13 cellular contexts compared by ENCODE assay signal in the genomic region with DNA sequence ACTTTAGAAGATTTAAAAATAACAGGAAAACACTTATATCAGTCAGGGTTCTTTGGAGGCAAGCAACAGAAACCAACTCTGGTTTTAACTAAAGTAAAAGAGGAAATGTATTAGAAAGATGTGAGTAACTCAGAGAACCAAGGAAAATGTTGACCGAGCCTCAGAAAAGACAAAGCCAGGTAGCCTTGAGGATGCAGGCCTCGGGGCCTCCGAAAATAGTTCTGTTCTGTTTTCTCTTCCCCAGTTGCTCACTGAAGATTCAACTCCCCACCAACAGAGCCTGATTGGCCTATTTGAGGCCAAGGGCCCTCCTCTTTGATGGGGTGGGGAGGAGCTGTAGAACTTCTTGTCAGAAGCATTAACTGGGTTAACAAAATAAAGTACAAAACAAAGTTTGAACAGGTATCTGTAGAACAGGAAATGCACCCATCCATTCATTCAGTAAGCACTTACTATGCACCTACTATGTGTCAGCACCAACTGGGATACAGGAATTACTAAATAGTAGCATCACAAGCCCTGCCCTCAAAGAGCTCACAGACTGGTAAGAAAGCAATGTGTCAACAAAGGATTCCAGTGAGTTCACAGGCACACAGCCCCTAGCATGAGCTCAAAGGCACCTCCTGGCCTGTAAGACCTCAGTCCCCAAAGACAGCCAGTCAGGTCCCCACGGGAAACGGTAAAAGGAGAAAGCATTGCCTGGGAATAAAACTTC. TPM values are rescaled to one million over a fixed set of nuclear protein-coding genes. Genes with fewer than 3 reads are reported as not detected.
A peak's percentile ranks its signal among the peaks of the same experiment; 100 is the strongest.
DNase-seq lines count a peak whose midpoint lies in the region; ATAC-seq, FAIRE-seq and TF ChIP-seq lines count a peak whose summit lies in the region.
"Had no signal": no experiment of that assay in that cellular context is flagged by ENCODE, and none has a peak within 500 bp of the region (broad histone marks: within the 10 kb centered on the region; RNA-seq: fewer than 3 reads in every experiment).

No MANE protein-coding gene starts in this region.

- CTCF ChIA-PET in GM12878 (lab: Yijun Ruan, JAX) = interaction anchor here (0.8 to 3.1 kb wide), 3 partner anchors 11 to 51 kb away, joined by 3 to 13 read pairs (median 7); no protein-coding TSS in a partner anchor
- CTCF ChIA-PET in naive thymus-derived CD4-positive, alpha-beta T cell (lab: Charles Lee) = no interaction called here

- POLR2A ChIA-PET in GM12878 (lab: Charles Lee) = no interaction called here
- POLR2A ChIA-PET in naive thymus-derived CD4-positive, alpha-beta T cell (lab: Charles Lee) = no interaction called here

- H3K27ac ChIP-seq in GM12878 (ENCODE audit: control insufficient read depth, insufficient read depth) = peak overlapping the region; percentile 68
- no peak overlapping the region for H3K27ac ChIP-seq in naive thymus-derived CD4-positive, alpha-beta T cell (ENCODE audit: low read depth, low read length)
- H3K27ac ChIP-seq: neural progenitor cell had no signal

- H2AFZ ChIP-seq in GM12878 (ENCODE audit: control insufficient read depth, low read depth, low read length) = peak overlapping the region; percentile 43
- H2AFZ ChIP-seq: neural progenitor cell had no signal

- H3K9ac ChIP-seq in GM12878 (ENCODE audit: control insufficient read depth, insufficient read depth, low read length) = peak overlapping the region; percentile 30
- H3K9ac ChIP-seq: neural progenitor cell had no signal

- H3K4me2 ChIP-seq in GM12878 (ENCODE audit: control insufficient read depth, insufficient read depth) = peak overlapping the region; percentile 61
- H3K4me2 ChIP-seq: neural progenitor cell had no signal

- peaks cover 0 to 4% of the 10 kb centered on the region in 2 experiments; a peak in 1 of 4 replicates for H3K27me3 ChIP-seq in GM12878 (replicated peaks in 1 of 2; ENCODE audit: control insufficient read depth in 2 of 2, insufficient read depth in 2 of 2, low read length in 1 of 2)
- no peaks in the 10 kb centered on the region for H3K27me3 ChIP-seq in naive thymus-derived CD4-positive, alpha-beta T cell (ENCODE audit: control insufficient read depth in 2 of 2, insufficient read depth in 2 of 2, low read length in 2 of 2)

- no peak for TF ChIP-seq CTCF in GM12878 (IDR thresholded peaks at IDR 0.05 in 2 of 3, conservative IDR thresholded peaks at IDR 0.05 in 1 of 3; ENCODE audit: control insufficient read depth in 2 of 3, extremely low read depth in 1 of 3, insufficient read depth in 1 of 3, low read depth in 3 of 3, low read length in 3 of 3)

- no peaks in the 10 kb centered on the region for H3K36me3 ChIP-seq in GM12878 (ENCODE audit: control insufficient read depth in 2 of 2, insufficient read depth in 2 of 2, low read length in 1 of 2)
- no peaks in the 10 kb centered on the region for H3K36me3 ChIP-seq in naive thymus-derived CD4-positive, alpha-beta T cell (ENCODE audit: control insufficient read depth in 2 of 3, insufficient read depth in 3 of 3, low read length in 3 of 3)
- H3K36me3 ChIP-seq: neural progenitor cell had no signal

- peak; percentile 78 for ATAC-seq in GM18868 (IDR thresholded peaks at IDR 0.05; ENCODE audit: unreplicated experiment)
- peak; percentile 69 for ATAC-seq in GM21423 (IDR thresholded peaks at IDR 0.05; ENCODE audit: unreplicated experiment)
- peak; percentile 75 for ATAC-seq in HG03060 (IDR thresholded peaks at IDR 0.05; ENCODE audit: low read depth, unreplicated experiment)
- peak; percentile 88 for ATAC-seq in GM12878
- no peak for ATAC-seq in naive thymus-derived CD4-positive, alpha-beta T cell
- ATAC-seq: left cardiac atrium had no signal

- WGBS in GM12878 (ENCODE audit: insufficient coverage, insufficient replicate concordance, low lambda C conversion rate, missing lambda C conversion rate) = 37% methylated on average over 5 of the region's 5 CpGs

- no peak for TF ChIP-seq EP300 in GM12878 (IDR thresholded peaks at IDR 0.05; ENCODE audit: borderline replicate concordance in 1 of 2, control insufficient read depth in 1 of 2, low read depth in 2 of 2, low read length in 2 of 2)

- H4K20me1 ChIP-seq in GM12878 (ENCODE audit: control insufficient read depth, insufficient read depth) = no peaks in the 10 kb centered on the region

- H3K79me2 ChIP-seq in GM12878 (ENCODE audit: control insufficient read depth, insufficient read depth, low read length) = no peaks in the 10 kb centered on the region

- BruUV-seq in GM12878 (replicated peaks; lab: Mats Ljungman, UMichigan) = no TSS peak

- H3K36me3 Mint-ChIP-seq in naive thymus-derived CD4-positive, alpha-beta T cell = peaks cover 0 to 26% (median 10%) of the 10 kb centered on the region in 5 donors
- H3K36me3 Mint-ChIP-seq: neural progenitor cell had no signal

- RAD21 ChIA-PET in GM12878 (lab: Charles Lee; ENCODE audit: unreplicated experiment) = interaction anchor here (0.7 to 2.1 kb wide), 2 partner anchors 51 to 59 kb away, joined by 3 to 4 read pairs; a partner anchor contains a TSS

- H3K27me3 Mint-ChIP-seq in naive thymus-derived CD4-positive, alpha-beta T cell = peaks cover 0 to 28% (median 0%) of the 10 kb centered on the region in 5 donors

- peaks cover 0 to 5% (median 0%) of the 10 kb centered on the region in 7 donors for H3K4me1 Mint-ChIP-seq in naive thymus-derived CD4-positive, alpha-beta T cell

- intact Hi-C loops in GM12878 (cut with micrococcal nuclease; ENCODE audit: unreplicated experiment) = loop anchor here (2.0 kb wide), 1 partner anchor 52 kb away; no protein-coding TSS in a partner anchor
- intact Hi-C loops in naive thymus-derived CD4-positive, alpha-beta T cell (cut with micrococcal nuclease) = no loop called here

- H3K9me3 ChIP-seq in GM12878 (replicated peaks; ENCODE audit: control insufficient read depth, insufficient read depth, low read length) = no peaks in the 10 kb centered on the region
- H3K9me3 ChIP-seq in naive thymus-derived CD4-positive, alpha-beta T cell (ENCODE audit: control insufficient read depth in 2 of 3, low read length in 3 of 3) = no peaks in the 10 kb centered on the region

- H3K4me3 Mint-ChIP-seq in naive thymus-derived CD4-positive, alpha-beta T cell = no peak overlapping the region
- H3K4me3 Mint-ChIP-seq: neural progenitor cell had no signal

- SMC1A ChIA-PET in GM12878 (lab: Charles Lee; ENCODE audit: uncharacterized antibody, unreplicated experiment) = interaction anchor here (0.5 to 2.3 kb wide), 6 partner anchors 9 to 444 kb away, joined by 3 to 6 read pairs (median 3); a partner anchor contains a TSS

- peak; percentile 81 for FAIRE-seq in GM12878 (lab: Jason Lieb, UNC)
- FAIRE-seq: D721Med had no signal

- no peak for TF ChIP-seq POLR2A in GM12878 (IDR thresholded peaks at IDR 0.05; ENCODE audit: low read depth, low read length)

- TF ChIP-seq RAD21 in GM12878 (IDR thresholded peaks at IDR 0.05; ENCODE audit: insufficient read depth, low read depth, low read length) = no peak

- in situ Hi-C loops in GM12878 (cut with MboI) = no loop called here

- H3K4me1 ChIP-seq in GM12878 (ENCODE audit: control insufficient read depth, insufficient read depth, low read length) = peaks cover 26% of the 10 kb centered on the region
- no peaks in the 10 kb centered on the region for H3K4me1 ChIP-seq in naive thymus-derived CD4-positive, alpha-beta T cell (ENCODE audit: control insufficient read depth in 2 of 2, insufficient read depth in 2 of 2, low read length in 2 of 2)
- H3K4me1 ChIP-seq: neural progenitor cell had no signal

- no peaks in the 10 kb centered on the region for H3K9me3 Mint-ChIP-seq in naive thymus-derived CD4-positive, alpha-beta T cell
- H3K9me3 Mint-ChIP-seq: neural progenitor cell had no signal

- DNase-seq in GM12878 (ENCODE audit: low read depth, low spot score) (peak; percentile 36), NCI-H2107 (lab: John Stamatoyannopoulos, UW) (no peak), COLO668 (lab: John Stamatoyannopoulos, UW; ENCODE audit: unreplicated experiment) (no peak)
- no peak for DNase-seq in naive thymus-derived CD4-positive, alpha-beta T cell
- DNase-seq: activated effector memory CD4-positive, alpha-beta T cell treated with Interleukin-2 at 50 U/mL for 16 hours; foreskin fibroblast; left cardiac atrium; stimulated activated naive CD4-positive, alpha-beta T cell treated with Interleukin-2 at 50 U/mL for 16 hours had no signal

- H3K4me3 ChIP-seq in GM12878 = no peak overlapping the region; the same call in 1 of the 2 replicates
- H3K4me3 ChIP-seq in naive thymus-derived CD4-positive, alpha-beta T cell (ENCODE audit: low read length) = no peak overlapping the region
- H3K4me3 ChIP-seq: neural progenitor cell had no signal

- peak overlapping the region in 1 of 9 donors; percentile 53 for H3K27ac Mint-ChIP-seq in naive thymus-derived CD4-positive, alpha-beta T cell
- H3K27ac Mint-ChIP-seq: neural progenitor cell had no signal

RNA-seq across cellular contexts. Expression of a gene that starts 12.6 kb away (rescaled TPM):
- total RNA-seq in GM12878 (2013; cell fraction: nucleolus; rRNA removed) = 0.61 TPM in 1 of 2 replicates, not detected in the other
- 0.06 TPM in 1 of 2 replicates, not detected in the other for total RNA-seq in GM12878 (2014; rRNA removed)
- 0.05 TPM in 1 of 2 replicates, not detected in the other for total RNA-seq in GM12878 (2014; rRNA removed; fragmentation: Illumina TruSeq; extraction: Trizol)
- total RNA-seq in GM12878 (2021) = 0.08 TPM in 1 of 2 replicates, not detected in the other
- polyA plus RNA-seq in GM12878 (2011; ENCODE audit: low read depth) = not detected
- polyA plus RNA-seq in GM12878 (2011; rRNA removed) = 0.26 and 0.69 TPM in 2 replicates
- polyA plus RNA-seq in GM12878 (2011; cell fraction: cytosol; rRNA removed) = 0.66 and 0.79 TPM in 2 replicates
- polyA plus RNA-seq in GM12878 (2011; cell fraction: nucleus; rRNA removed) = 0.37 and 0.67 TPM in 2 replicates
- 0.10 TPM in 1 of 2 replicates, not detected in the other for polyA plus RNA-seq in GM12878 (2012)
- 0.21 TPM in 1 of 2 replicates, not detected in the other for polyA plus RNA-seq in GM12878 (2014; fragmentation: Illumina TruSeq; extraction: Trizol)
- polyA plus RNA-seq in GM12878 (2014; fragmentation: Nextera tagmentation; extraction: Ambion mirVana) = under 1 TPM; 0.04 to 0.10 TPM
- 0.14 and 0.26 TPM in 2 replicates for polyA plus RNA-seq in GM12878 (2014; rRNA removed)
- under 1 TPM in 1 of 2 experiments, not detected in 1; 0.07 TPM for polyA plus RNA-seq in GM12878 (2016; fragmentation: Nextera tagmentation; extraction: Ambion mirVana)
- 0.15 and 0.73 TPM in 2 replicates for polyA minus RNA-seq in GM12878 (2011; rRNA and poly(A)+ RNA removed)
- not detected in 2 replicates for polyA minus RNA-seq in GM12878 (2011; cell fraction: cytosol; rRNA and poly(A)+ RNA removed)
- 0.12 and 0.77 TPM in 2 replicates for polyA minus RNA-seq in GM12878 (2011; cell fraction: nucleus; rRNA and poly(A)+ RNA removed)
- total RNA-seq in naive thymus-derived CD4-positive, alpha-beta T cell = 1 to 10 TPM in 4 of 5 experiments, under 1 TPM in 1; 0.27 to 1.7 (median 1.3) TPM
- polyA plus RNA-seq in naive thymus-derived CD4-positive, alpha-beta T cell = not detected

RNA-seq across cellular contexts. Expression of a gene that starts 23.2 kb away (rescaled TPM):
- total RNA-seq in GM12878 (2013; cell fraction: nucleolus; rRNA removed) = not detected in 2 replicates
- total RNA-seq in GM12878 (2014; rRNA removed) (not detected in 2 replicates), GM12878 (2014; rRNA removed; fragmentation: Illumina TruSeq; extraction: Trizol) (not detected in 2 replicates), GM12878 (2021) (not detected in 2 replicates)
- not detected for polyA plus RNA-seq in GM12878 (2011; ENCODE audit: low read depth)
- polyA plus RNA-seq in GM12878 (2011; rRNA removed) (not detected in 2 replicates), GM12878 (2014; fragmentation: Illumina TruSeq; extraction: Trizol) (not detected in 2 replicates), GM12878 (2014; fragmentation: Nextera tagmentation; extraction: Ambion mirVana) (not detected), GM12878 (2014; rRNA removed) (not detected in 2 replicates), GM12878 (2016; fragmentation: Nextera tagmentation; extraction: Ambion mirVana) (not detected)
- polyA plus RNA-seq in GM12878 (2011; cell fraction: cytosol; rRNA removed) = not detected in 2 replicates
- polyA plus RNA-seq in GM12878 (2011; cell fraction: nucleus; rRNA removed) = 0.09 TPM in 1 of 2 replicates, not detected in the other
- polyA plus RNA-seq in GM12878 (2012) = 0.07 TPM in 1 of 2 replicates, not detected in the other
- polyA minus RNA-seq in GM12878 (2011; rRNA and poly(A)+ RNA removed) = not detected in 2 replicates
- not detected in 2 replicates for polyA minus RNA-seq in GM12878 (2011; cell fraction: cytosol; rRNA and poly(A)+ RNA removed)
- not detected in 2 replicates for polyA minus RNA-seq in GM12878 (2011; cell fraction: nucleus; rRNA and poly(A)+ RNA removed)
- total RNA-seq in naive thymus-derived CD4-positive, alpha-beta T cell = not detected
- polyA plus RNA-seq in naive thymus-derived CD4-positive, alpha-beta T cell = not detected
- total RNA-seq: left cardiac atrium had no signal

RNA-seq across cellular contexts. Expression of a gene that starts 37.1 kb away (rescaled TPM):
- total RNA-seq in GM12878 (2013; cell fraction: nucleolus; rRNA removed) = not detected in 2 replicates
- total RNA-seq in GM12878 (2014; rRNA removed) = 0.11 and 0.60 TPM in 2 replicates
- total RNA-seq in GM12878 (2014; rRNA removed; fragmentation: Illumina TruSeq; extraction: Trizol) = not detected in 2 replicates
- 0.11 TPM in 1 of 2 replicates, not detected in the other for total RNA-seq in GM12878 (2021)
- not detected for polyA plus RNA-seq in GM12878 (2011; ENCODE audit: low read depth)
- 0.16 and 0.17 TPM in 2 replicates for polyA plus RNA-seq in GM12878 (2011; rRNA removed)
- polyA plus RNA-seq in GM12878 (2011; cell fraction: cytosol; rRNA removed) = 0.18 and 0.46 TPM in 2 replicates
- 0.35 and 0.37 TPM in 2 replicates for polyA plus RNA-seq in GM12878 (2011; cell fraction: nucleus; rRNA removed)
- polyA plus RNA-seq in GM12878 (2012) = not detected in 2 replicates
- 0.04 TPM in 1 of 2 replicates, not detected in the other for polyA plus RNA-seq in GM12878 (2014; fragmentation: Illumina TruSeq; extraction: Trizol)
- not detected for polyA plus RNA-seq in GM12878 (2014; fragmentation: Nextera tagmentation; extraction: Ambion mirVana)
- polyA plus RNA-seq in GM12878 (2014; rRNA removed) = not detected in 2 replicates
- not detected for polyA plus RNA-seq in GM12878 (2016; fragmentation: Nextera tagmentation; extraction: Ambion mirVana)
- not detected in 2 replicates for polyA minus RNA-seq in GM12878 (2011; rRNA and poly(A)+ RNA removed)
- not detected in 2 replicates for polyA minus RNA-seq in GM12878 (2011; cell fraction: cytosol; rRNA and poly(A)+ RNA removed)
- polyA minus RNA-seq in GM12878 (2011; cell fraction: nucleus; rRNA and poly(A)+ RNA removed) = 0.36 and 0.38 TPM in 2 replicates
- 10 to 100 TPM in 1 of 5 experiments, 1 to 10 TPM in 1, under 1 TPM in 3; 0.27 to 41.4 (median 0.51) TPM for total RNA-seq in naive thymus-derived CD4-positive, alpha-beta T cell
- under 1 TPM; 0.15 to 0.43 TPM for polyA plus RNA-seq in naive thymus-derived CD4-positive, alpha-beta T cell

RNA-seq across cellular contexts. Expression of a gene that starts 58.5 kb away (rescaled TPM):
- total RNA-seq in GM12878 (2013; cell fraction: nucleolus; rRNA removed) = 0.95 TPM in 1 of 2 replicates, not detected in the other
- total RNA-seq in GM12878 (2014; rRNA removed) (3.2 and 6.9 TPM in 2 replicates), GM12878 (2014; rRNA removed; fragmentation: Illumina TruSeq; extraction: Trizol) (1.3 and 1.6 TPM in 2 replicates), GM12878 (2021) (4.0 and 4.3 TPM in 2 replicates)
- 1.9 TPM for polyA plus RNA-seq in GM12878 (2011; ENCODE audit: low read depth)
- polyA plus RNA-seq in GM12878 (2011; rRNA removed) (4.1 and 6.0 TPM in 2 replicates), GM12878 (2014; fragmentation: Illumina TruSeq; extraction: Trizol) (1.3 TPM in 1 of 2 replicates, not detected in the other), GM12878 (2014; fragmentation: Nextera tagmentation; extraction: Ambion mirVana) (1 to 10 TPM in 1 of 2 experiments, not detected in 1; 1.1 TPM), GM12878 (2014; rRNA removed) (4.1 and 5.6 TPM in 2 replicates), GM12878 (2016; fragmentation: Nextera tagmentation; extraction: Ambion mirVana) (1 to 10 TPM; 4.1 to 5.7 TPM)
- 10.0 and 12.1 TPM in 2 replicates for polyA plus RNA-seq in GM12878 (2011; cell fraction: cytosol; rRNA removed)
- polyA plus RNA-seq in GM12878 (2011; cell fraction: nucleus; rRNA removed) = 4.0 and 5.3 TPM in 2 replicates
- 9.5 and 10.7 TPM in 2 replicates for polyA plus RNA-seq in GM12878 (2012)
- 1.0 and 1.9 TPM in 2 replicates for polyA minus RNA-seq in GM12878 (2011; rRNA and poly(A)+ RNA removed)
- polyA minus RNA-seq in GM12878 (2011; cell fraction: cytosol; rRNA and poly(A)+ RNA removed) = 1.9 TPM in 1 of 2 replicates, not detected in the other
- 0.36 and 0.67 TPM in 2 replicates for polyA minus RNA-seq in GM12878 (2011; cell fraction: nucleus; rRNA and poly(A)+ RNA removed)
- total RNA-seq in naive thymus-derived CD4-positive, alpha-beta T cell = 10 to 100 TPM in 4 of 5 experiments, 1 to 10 TPM in 1; 7.4 to 18.9 (median 12.2) TPM
- 10 to 100 TPM; 35.0 to 38.0 TPM for polyA plus RNA-seq in naive thymus-derived CD4-positive, alpha-beta T cell
